23 cellular contexts compared by ENCODE assay signal in genomic region chr7:73969991-73970390, GRCh38. TPM values are rescaled to one million over a fixed set of nuclear protein-coding genes. Genes with fewer than 3 reads are reported as not detected.
"Had no signal": no experiment of that assay in that cellular context is flagged by ENCODE, and none has a peak within 500 bp of the region (broad histone marks: within the 10 kb centered on the region; RNA-seq: fewer than 3 reads in every experiment).

No MANE protein-coding gene starts in this region.

- ATAC-seq: activated CD8-positive, alpha-beta T cell treated with anti-CD3 and anti-CD28 coated beads, Interleukin-2, amount 10 ng/mL, durations not matched to agents 7 days and 5 days; heart left ventricle; left colon; naive thymus-derived CD8-positive, alpha-beta T cell; stimulated activated effector memory CD8-positive, alpha-beta T cell treated with anti-CD3 and anti-CD28 coated beads, Interleukin-12 subunit alpha, Interleukin-12 subunit beta, amount 100 ng/mL, for 72 hours had no signal

- H3K36me3 Mint-ChIP-seq: activated naive CD4-positive, alpha-beta T cell treated with anti-CD3 and anti-CD28 coated beads, Interleukin-2, amount 10 ng/mL, durations not matched to agents 7 days and 5 days; activated naive CD8-positive, alpha-beta T cell treated with anti-CD3 and anti-CD28 coated beads, Interleukin-2, amount 10 ng/mL, durations not matched to agents 7 days and 5 days; immature natural killer cell; naive thymus-derived CD8-positive, alpha-beta T cell had no signal

- DNase-seq: activated CD4-positive, alpha-beta T cell treated with anti-CD3 and anti-CD28 coated beads, Interleukin-2, amount 10 ng/mL, durations not matched to agents 24 days and 14 days; activated CD4-positive, CD25-positive, alpha-beta regulatory T cell treated with anti-CD3 and anti-CD28 coated beads, Interleukin-2, amount 50 U/mL, for 72 hours; activated gamma-delta T cell; activated naive CD4-positive, alpha-beta T cell treated with anti-CD3 and anti-CD28 coated beads, Interleukin-2, amount 10 ng/mL, durations not matched to agents 7 days and 5 days; activated naive CD8-positive, alpha-beta T cell treated with anti-CD3 and anti-CD28 coated beads, Interleukin-2, amount 10 ng/mL, durations not matched to agents 7 days and 5 days; activated T-cell treated with anti-CD3 and anti-CD28 coated beads, Interleukin-2, amount 50 U/mL, for 24 hours; amniotic stem cell; brain microvascular endothelial cell; foreskin fibroblast; hypothalamus; immature natural killer cell; left colon; naive thymus-derived CD8-positive, alpha-beta T cell; nucleus accumbens; stimulated activated CD4-positive, alpha-beta T cell treated with anti-CD3 and anti-CD28 coated beads, Interleukin-2, amount 100 ng/mL, for 48 hours; stimulated activated naive CD8-positive, alpha-beta T cell treated with anti-CD3 and anti-CD28 coated beads, Interleukin-15, amount 100 ng/mL, for 72 hours; T-helper 2 cell; tibial artery had no signal

- H3K9me3 ChIP-seq: heart left ventricle, right atrium auricular region, tibial artery had no signal

- H3K4me1 ChIP-seq: heart left ventricle, right atrium auricular region had no signal

- H3K27ac ChIP-seq: brain microvascular endothelial cell, heart left ventricle, right atrium auricular region had no signal

- H3K36me3 ChIP-seq: brain microvascular endothelial cell, heart left ventricle, right atrium auricular region, tibial artery had no signal

- H3K27me3 ChIP-seq: brain microvascular endothelial cell, right atrium auricular region, tibial artery had no signal

- H3K4me1 Mint-ChIP-seq: activated CD4-positive, alpha-beta T cell treated with anti-CD3 and anti-CD28 coated beads, Interleukin-2, amount 10 ng/mL, durations not matched to agents 24 days and 14 days; activated naive CD4-positive, alpha-beta T cell treated with anti-CD3 and anti-CD28 coated beads, Interleukin-2, amount 10 ng/mL, durations not matched to agents 7 days and 5 days; naive thymus-derived CD8-positive, alpha-beta T cell; neural crest cell had no signal

- H3K27ac Mint-ChIP-seq: activated CD4-positive, alpha-beta T cell treated with anti-CD3 and anti-CD28 coated beads, Interleukin-2, amount 10 ng/mL, durations not matched to agents 24 days and 14 days; activated CD8-positive, alpha-beta T cell treated with anti-CD3 and anti-CD28 coated beads, Interleukin-2, amount 10 ng/mL, durations not matched to agents 7 days and 5 days; activated naive CD4-positive, alpha-beta T cell treated with anti-CD3 and anti-CD28 coated beads, Interleukin-2, amount 10 ng/mL, durations not matched to agents 7 days and 5 days; activated naive CD8-positive, alpha-beta T cell treated with anti-CD3 and anti-CD28 coated beads, Interleukin-2, amount 10 ng/mL, durations not matched to agents 7 days and 5 days; activated T-cell treated with anti-CD3 and anti-CD28 coated beads, Interleukin-2, amount 50 U/mL, for 24 hours; immature natural killer cell; naive thymus-derived CD8-positive, alpha-beta T cell; stimulated activated effector memory CD8-positive, alpha-beta T cell treated with anti-CD3 and anti-CD28 coated beads, Interleukin-12 subunit alpha, Interleukin-12 subunit beta, amount 100 ng/mL, for 72 hours had no signal

- H3K4me3 ChIP-seq: heart left ventricle, right atrium auricular region, tibial artery had no signal

- H3K4me3 Mint-ChIP-seq: activated CD4-positive, alpha-beta T cell treated with anti-CD3 and anti-CD28 coated beads, Interleukin-2, amount 10 ng/mL, durations not matched to agents 24 days and 14 days; activated CD8-positive, alpha-beta T cell treated with anti-CD3 and anti-CD28 coated beads, Interleukin-2, amount 10 ng/mL, durations not matched to agents 7 days and 5 days; activated naive CD4-positive, alpha-beta T cell treated with anti-CD3 and anti-CD28 coated beads, Interleukin-2, amount 10 ng/mL, durations not matched to agents 7 days and 5 days; activated naive CD8-positive, alpha-beta T cell treated with anti-CD3 and anti-CD28 coated beads, Interleukin-2, amount 10 ng/mL, durations not matched to agents 7 days and 5 days; activated T-cell treated with anti-CD3 and anti-CD28 coated beads, Interleukin-2, amount 50 U/mL, for 24 hours; immature natural killer cell; naive thymus-derived CD8-positive, alpha-beta T cell; neural crest cell; stimulated activated effector memory CD8-positive, alpha-beta T cell treated with anti-CD3 and anti-CD28 coated beads, Interleukin-12 subunit alpha, Interleukin-12 subunit beta, amount 100 ng/mL, for 72 hours; stimulated activated naive CD8-positive, alpha-beta T cell treated with anti-CD3 and anti-CD28 coated beads, Interleukin-15, amount 100 ng/mL, for 72 hours had no signal

- H3K9me3 Mint-ChIP-seq: activated T-cell treated with anti-CD3 and anti-CD28 coated beads, Interleukin-2, amount 50 U/mL, for 24 hours had no signal

- H3K27me3 Mint-ChIP-seq: activated CD4-positive, alpha-beta T cell treated with anti-CD3 and anti-CD28 coated beads, Interleukin-2, amount 10 ng/mL, durations not matched to agents 24 days and 14 days; activated naive CD4-positive, alpha-beta T cell treated with anti-CD3 and anti-CD28 coated beads, Interleukin-2, amount 10 ng/mL, durations not matched to agents 7 days and 5 days had no signal

RNA-seq across cellular contexts. Expression of gene ELN, which starts 58.0 kb away (rescaled TPM):
- total RNA-seq: activated CD4-positive, alpha-beta T cell treated with anti-CD3 and anti-CD28 coated beads, Interleukin-2, amount 10 ng/mL, durations not matched to agents 24 days and 14 days; activated CD8-positive, alpha-beta T cell treated with anti-CD3 and anti-CD28 coated beads, Interleukin-2, amount 10 ng/mL, durations not matched to agents 7 days and 5 days; activated naive CD8-positive, alpha-beta T cell treated with anti-CD3 and anti-CD28 coated beads, Interleukin-2, amount 10 ng/mL, durations not matched to agents 7 days and 5 days; naive thymus-derived CD8-positive, alpha-beta T cell had no signal
- polyA plus RNA-seq: immature natural killer cell; naive thymus-derived CD8-positive, alpha-beta T cell had no signal
